ENCODE assay signal across 2 cellular contexts in the genomic region with DNA sequence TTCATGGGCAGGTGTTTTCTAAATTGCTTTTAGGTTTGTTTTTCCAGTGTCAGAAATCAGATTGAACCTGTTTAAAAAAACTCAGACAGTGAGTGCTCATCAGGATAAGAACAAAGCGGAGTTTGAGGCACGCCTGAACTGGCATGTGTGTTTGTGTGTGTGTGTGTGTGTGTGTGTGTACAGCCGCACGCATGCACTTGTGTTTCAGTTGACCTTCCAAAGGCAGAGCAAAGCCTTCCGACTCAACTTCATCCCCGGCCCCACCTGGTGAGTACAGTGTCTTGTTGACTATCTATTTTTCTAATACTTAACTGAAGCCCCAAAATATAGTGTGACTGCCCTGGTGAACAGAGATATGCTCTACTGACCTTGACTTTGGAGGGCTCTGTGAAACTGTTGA.
TF ChIP-seq lines count a peak whose summit lies in the region.

No MANE protein-coding gene starts in this region.

TF ChIP-seq in SK-N-SH treated with all-trans-retinoic acid at 6 μM for 48 hours, 23 proteins besides CTCF, POLR2A, EP300 and RAD21 (continued from another document):
- no peak for TF ChIP-seq CSDC2 (CRISPR knock-in tag; IDR thresholded peaks at IDR 0.05)
- TF ChIP-seq RARB (CRISPR knock-in tag; IDR thresholded peaks at IDR 0.05) = no peak
- no peak for TF ChIP-seq SNAI2 (CRISPR knock-in tag; IDR thresholded peaks at IDR 0.05)
- TF ChIP-seq PPARA (CRISPR knock-in tag; IDR thresholded peaks at IDR 0.05; ENCODE audit: borderline replicate concordance) = no peak
- TF ChIP-seq ISL1 (CRISPR knock-in tag; IDR thresholded peaks at IDR 0.05) = no peak
- TF ChIP-seq ESRRG (CRISPR knock-in tag; IDR thresholded peaks at IDR 0.05) = no peak
- TF ChIP-seq, protein P1, sequence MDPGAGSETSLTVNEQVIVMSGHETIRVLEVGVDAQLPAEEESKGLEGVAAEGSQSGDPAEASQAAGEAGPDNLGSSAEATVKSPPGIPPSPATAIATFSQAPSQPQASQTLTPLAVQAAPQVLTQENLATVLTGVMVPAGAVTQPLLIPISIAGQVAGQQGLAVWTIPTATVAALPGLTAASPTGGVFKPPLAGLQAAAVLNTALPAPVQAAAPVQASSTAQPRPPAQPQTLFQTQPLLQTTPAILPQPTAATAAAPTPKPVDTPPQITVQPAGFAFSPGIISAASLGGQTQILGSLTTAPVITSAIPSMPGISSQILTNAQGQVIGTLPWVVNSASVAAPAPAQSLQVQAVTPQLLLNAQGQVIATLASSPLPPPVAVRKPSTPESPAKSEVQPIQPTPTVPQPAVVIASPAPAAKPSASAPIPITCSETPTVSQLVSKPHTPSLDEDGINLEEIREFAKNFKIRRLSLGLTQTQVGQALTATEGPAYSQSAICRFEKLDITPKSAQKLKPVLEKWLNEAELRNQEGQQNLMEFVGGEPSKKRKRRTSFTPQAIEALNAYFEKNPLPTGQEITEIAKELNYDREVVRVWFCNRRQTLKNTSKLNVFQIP (CRISPR knock-in tag; IDR thresholded peaks at IDR 0.05; ENCODE audit: borderline replicate concordance, low read depth) = no peak
- TF ChIP-seq GLIS3 (CRISPR knock-in tag; IDR thresholded peaks at IDR 0.05) = no peak
- TF ChIP-seq, protein P2, sequence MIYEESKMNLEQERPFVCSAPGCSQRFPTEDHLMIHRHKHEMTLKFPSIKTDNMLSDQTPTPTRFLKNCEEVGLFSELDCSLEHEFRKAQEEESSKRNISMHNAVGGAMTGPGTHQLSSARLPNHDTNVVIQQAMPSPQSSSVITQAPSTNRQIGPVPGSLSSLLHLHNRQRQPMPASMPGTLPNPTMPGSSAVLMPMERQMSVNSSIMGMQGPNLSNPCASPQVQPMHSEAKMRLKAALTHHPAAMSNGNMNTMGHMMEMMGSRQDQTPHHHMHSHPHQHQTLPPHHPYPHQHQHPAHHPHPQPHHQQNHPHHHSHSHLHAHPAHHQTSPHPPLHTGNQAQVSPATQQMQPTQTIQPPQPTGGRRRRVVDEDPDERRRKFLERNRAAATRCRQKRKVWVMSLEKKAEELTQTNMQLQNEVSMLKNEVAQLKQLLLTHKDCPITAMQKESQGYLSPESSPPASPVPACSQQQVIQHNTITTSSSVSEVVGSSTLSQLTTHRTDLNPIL (CRISPR knock-in tag; IDR thresholded peaks at IDR 0.05; ENCODE audit: low read depth) = no peak
- TF ChIP-seq ZNF8 (CRISPR knock-in tag; IDR thresholded peaks at IDR 0.05) = no peak
- TF ChIP-seq TOX (CRISPR knock-in tag; IDR thresholded peaks at IDR 0.05; ENCODE audit: borderline replicate concordance) = no peak

TF ChIP-seq in neural cell, 6 proteins besides CTCF, POLR2A, EP300 and RAD21 (continued from another document):
- TF ChIP-seq MXI1 (conservative IDR thresholded peaks at IDR 0.05; ENCODE audit: poor library complexity, severe bottlenecking) = no peak
- TF ChIP-seq EZH2 (IDR thresholded peaks at IDR 0.05; ENCODE audit: borderline replicate concordance, insufficient read depth, low read length, poor library complexity, severe bottlenecking) = no peak
- no peak for TF ChIP-seq TAF1 (IDR thresholded peaks at IDR 0.05; ENCODE audit: low read depth)
- no peak for TF ChIP-seq POLR2AphosphoS5 (IDR thresholded peaks at IDR 0.05)
